4 cellular contexts compared by ENCODE assay signal in the genomic region with DNA sequence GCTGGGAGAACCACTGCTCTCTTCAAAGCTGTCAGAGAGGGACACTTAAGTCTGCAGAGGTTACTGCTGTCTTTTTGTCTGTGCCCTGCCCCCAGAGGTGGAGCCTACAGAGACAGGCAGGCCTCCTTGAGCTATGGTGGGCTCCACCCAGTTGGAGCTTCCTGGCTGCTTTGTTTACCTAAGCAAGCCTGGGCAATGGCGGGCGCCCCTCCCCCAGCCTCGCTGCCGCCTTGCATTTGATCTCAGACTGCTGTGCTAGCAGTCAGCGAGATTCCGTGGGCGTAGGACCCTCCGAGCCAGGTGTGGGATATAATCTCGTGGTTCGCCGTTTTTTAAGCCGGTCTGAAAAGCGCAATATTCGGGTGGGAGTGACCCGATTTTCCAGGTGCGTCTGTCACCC. TPM values are rescaled to one million over a fixed set of nuclear protein-coding genes. Genes with fewer than 3 reads are reported as not detected.
"Had no signal": no experiment of that assay in that cellular context is flagged by ENCODE, and none has a peak within 500 bp of the region (broad histone marks: within the 10 kb centered on the region; RNA-seq: fewer than 3 reads in every experiment).

No MANE protein-coding gene starts in this region.

RNA-seq across cellular contexts. Expression of gene CD86, which starts 7.9 kb away (rescaled TPM):
- total RNA-seq: HepG2, HT-29, HT1080, IMR-90 had no signal
- polyA plus RNA-seq: HepG2, IMR-90 had no signal

RNA-seq across cellular contexts. Expression of gene ILDR1, which starts 25.2 kb away (rescaled TPM):
- total RNA-seq: HepG2, HT1080, IMR-90 had no signal
- polyA plus RNA-seq: HepG2, IMR-90 had no signal
